Comparison of ENCODE assay signal across 14 cellular contexts in genomic region chr2:47089083-47089464, GRCh38.
A peak's percentile ranks its signal among the peaks of the same experiment; 100 is the strongest.
DNase-seq lines count a peak whose midpoint lies in the region; ATAC-seq, FAIRE-seq and TF ChIP-seq lines count a peak whose summit lies in the region.
"Had no signal": no experiment of that assay in that cellular context is flagged by ENCODE, and none has a peak within 500 bp of the region (broad histone marks: within the 10 kb centered on the region; RNA-seq: fewer than 3 reads in every experiment).

No MANE protein-coding gene starts in this region.

- H3K9me3 ChIP-seq in keratinocyte (ENCODE audit: control insufficient read depth, low read depth, low read length), result no peaks in the 10 kb centered on the region
- H3K9me3 ChIP-seq: ovary, Peyer's patch had no signal

- no peak overlapping the region for H3K4me2 ChIP-seq in keratinocyte (ENCODE audit: control insufficient read depth, extremely low read depth, insufficient read depth, low read depth, low read length)

- H3K4me3 Mint-ChIP-seq in dendritic cell treated with granulocyte-macrophage colony-stimulating factor and Interleukin-4, amounts not matched to agents 40 ng/mL and 50 ng/mL, for 4 days, result no peak overlapping the region
- H3K4me3 Mint-ChIP-seq in nephron progenitor cell, result no peak overlapping the region

- intact Hi-C loops in Right ventricle myocardium inferior (cut with DNase I), result loop anchor here (2.0 kb wide), 1 partner anchor 16 kb away; no protein-coding TSS in a partner anchor
- intact Hi-C loops in cardiac septum (cut with DNase I), result loop anchor here (5.0 kb wide), 1 partner anchor 183 kb away; no protein-coding TSS in a partner anchor
- intact Hi-C loops in dendritic cell treated with granulocyte-macrophage colony-stimulating factor and Interleukin-4, amounts not matched to agents 40 ng/mL and 50 ng/mL, for 4 days (cut with micrococcal nuclease), result no loop called here

- dilution Hi-C loops in keratinocyte (cut with MboI; ENCODE audit: extremely low pct_ligation_motif_present, low sequenced_read_pairs), result no loop called here

- no peaks in the 10 kb centered on the region for H3K36me3 Mint-ChIP-seq in dendritic cell treated with granulocyte-macrophage colony-stimulating factor and Interleukin-4, amounts not matched to agents 40 ng/mL and 50 ng/mL, for 4 days (ENCODE audit: low read depth)
- H3K36me3 Mint-ChIP-seq in nephron progenitor cell (ENCODE audit: low read depth), result no peaks in the 10 kb centered on the region

- H3K4me1 ChIP-seq in keratinocyte (ENCODE audit: control insufficient read depth, extremely low read depth, insufficient read depth, low read length), result peaks cover 10% of the 10 kb centered on the region

- FAIRE-seq in keratinocyte (lab: Jason Lieb, UNC) (no peak), urothelium cell line (lab: Jason Lieb, UNC) (peak; percentile 91)

- no peaks in the 10 kb centered on the region for H3K36me3 ChIP-seq in keratinocyte (ENCODE audit: control insufficient read depth in 2 of 2, extremely low read depth in 1 of 2, insufficient read depth in 2 of 2, low read length in 2 of 2)
- H3K36me3 ChIP-seq: ovary, Peyer's patch had no signal

- H3K79me2 ChIP-seq in keratinocyte (ENCODE audit: control insufficient read depth, insufficient read depth, low read length), result no peaks in the 10 kb centered on the region

- TF ChIP-seq CTCF in keratinocyte (optimal IDR thresholded peaks at IDR 0.05 in 1 of 3, IDR thresholded peaks at IDR 0.05 in 1 of 3, conservative IDR thresholded peaks at IDR 0.05 in 1 of 3; ENCODE audit: extremely low read depth in 1 of 3, insufficient read depth in 2 of 3, low read length in 3 of 3) (no peak), nephron progenitor cell (IDR thresholded peaks at IDR 0.05) (no peak)

- no peaks in the 10 kb centered on the region for H3K27me3 ChIP-seq in keratinocyte (ENCODE audit: control insufficient read depth, extremely low read depth, insufficient read depth, low read length)
- H3K27me3 ChIP-seq: ovary, Peyer's patch had no signal

- no peaks in the 10 kb centered on the region for H3K9me3 Mint-ChIP-seq in dendritic cell treated with granulocyte-macrophage colony-stimulating factor and Interleukin-4, amounts not matched to agents 40 ng/mL and 50 ng/mL, for 4 days
- no peaks in the 10 kb centered on the region for H3K9me3 Mint-ChIP-seq in nephron progenitor cell

- peak overlapping the region; percentile 12 for H3K27ac ChIP-seq in keratinocyte (ENCODE audit: control insufficient read depth, insufficient read depth, low read length)
- H3K27ac ChIP-seq: ovary had no signal

- peaks cover 52% of the 10 kb centered on the region for H3K4me1 Mint-ChIP-seq in dendritic cell treated with granulocyte-macrophage colony-stimulating factor and Interleukin-4, amounts not matched to agents 40 ng/mL and 50 ng/mL, for 4 days (ENCODE audit: low read depth)
- H3K4me1 Mint-ChIP-seq in nephron progenitor cell, result peaks cover 54% of the 10 kb centered on the region

- peaks cover 3% of the 10 kb centered on the region for H3K9me1 ChIP-seq in keratinocyte (ENCODE audit: control insufficient read depth, extremely low read depth, insufficient read depth, low read length)

- peak overlapping the region; percentile 61 for H2AFZ ChIP-seq in keratinocyte (ENCODE audit: control insufficient read depth, low read length)

- ATAC-seq in Right ventricle myocardium inferior (peak; percentile 20), HG03045 (IDR thresholded peaks at IDR 0.05; ENCODE audit: unreplicated experiment) (no peak)

- H3K27me3 Mint-ChIP-seq in dendritic cell treated with granulocyte-macrophage colony-stimulating factor and Interleukin-4, amounts not matched to agents 40 ng/mL and 50 ng/mL, for 4 days, result no peaks in the 10 kb centered on the region
- H3K27me3 Mint-ChIP-seq in nephron progenitor cell (ENCODE audit: low read depth, poor library complexity), result peaks cover 6% of the 10 kb centered on the region

- no peak overlapping the region for H3K9ac ChIP-seq in keratinocyte (ENCODE audit: control insufficient read depth, extremely low read depth, insufficient read depth, low read length)

- no peak for DNase-seq in Right ventricle myocardium inferior (ENCODE audit: missing footprints)
- no peak for DNase-seq in cardiac septum (ENCODE audit: low spot score)
- no peak for DNase-seq in keratinocyte (ENCODE audit: low read depth, low spot score)
- DNase-seq in urothelium cell line (ENCODE audit: low spot score), result peak; percentile 67
- DNase-seq in nephron progenitor cell, result no peak
- DNase-seq in activated CD4-positive, alpha-beta T cell treated with anti-CD3 and anti-CD28 coated beads for 4 hours, result no peak
- DNase-seq: ACHN; activated naive CD4-positive, alpha-beta T cell; NCI-H187; ovary; Peyer's patch; substantia nigra had no signal

- H3K27ac Mint-ChIP-seq in dendritic cell treated with granulocyte-macrophage colony-stimulating factor and Interleukin-4, amounts not matched to agents 40 ng/mL and 50 ng/mL, for 4 days, result peak overlapping the region; percentile 34
- no peak overlapping the region for H3K27ac Mint-ChIP-seq in nephron progenitor cell

- H3K4me3 ChIP-seq in keratinocyte (ENCODE audit: control insufficient read depth in 2 of 3, extremely low read depth in 1 of 3, insufficient read depth in 2 of 3, low read depth in 1 of 3, low read length in 3 of 3), result no peak overlapping the region
- H3K4me3 ChIP-seq: ovary, Peyer's patch had no signal

- H4K20me1 ChIP-seq in keratinocyte (ENCODE audit: control insufficient read depth, extremely low read depth, insufficient read depth, low read length), result no peaks in the 10 kb centered on the region
